8 cellular contexts compared by ENCODE assay signal in the genomic region with DNA sequence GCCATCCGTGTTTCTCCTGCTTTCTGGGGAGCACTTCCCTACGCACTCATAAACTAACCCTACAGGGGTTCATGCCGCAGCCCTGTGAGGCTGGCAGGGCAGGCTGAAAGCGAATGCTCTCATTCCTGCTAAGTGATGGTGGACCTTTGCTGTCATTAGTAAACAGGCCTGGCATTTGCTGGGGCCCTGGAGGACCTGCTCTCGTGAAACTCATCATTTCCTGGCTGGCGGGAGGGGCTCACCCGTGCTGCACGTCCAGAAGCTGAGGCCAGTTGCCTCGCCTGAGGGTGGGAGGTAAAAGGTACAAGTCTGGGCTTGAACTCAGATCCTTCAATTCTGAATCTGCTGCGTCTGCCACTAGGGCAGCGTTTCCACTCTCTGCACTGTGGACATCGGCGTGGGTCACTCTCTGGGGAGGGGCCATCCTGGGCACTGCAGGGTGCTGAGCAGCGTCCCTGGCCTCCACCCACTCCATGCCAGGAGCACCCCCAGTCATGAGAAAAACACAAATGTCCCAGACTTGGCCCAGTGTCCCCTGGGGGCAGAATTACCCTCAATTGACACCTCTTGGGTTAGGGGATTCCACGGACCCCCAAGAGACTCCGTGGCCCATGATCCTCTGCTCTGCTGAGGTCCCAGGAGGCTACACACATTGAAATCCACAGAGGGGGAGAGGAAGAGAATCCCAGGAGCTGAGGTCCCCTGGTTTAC. TPM values are rescaled to one million over a fixed set of nuclear protein-coding genes. Genes with fewer than 3 reads are reported as not detected.
DNase-seq lines count a peak whose midpoint lies in the region; ATAC-seq, FAIRE-seq and TF ChIP-seq lines count a peak whose summit lies in the region.

No MANE protein-coding gene starts in this region.

- no peaks in the 10 kb centered on the region for H3K27me3 Mint-ChIP-seq in neural crest cell (ENCODE audit: low read depth)

- H4K5ac ChIP-seq in IMR-90 (ENCODE audit: low read depth, low read length), result no peak overlapping the region

- no peak for TF ChIP-seq RAD21 in IMR-90 (IDR thresholded peaks at IDR 0.05; ENCODE audit: low read length)
- TF ChIP-seq RAD21 in K562 (CRISPR knock-in tag; conservative IDR thresholded peaks at IDR 0.05 in 1 of 2, IDR thresholded peaks at IDR 0.05 in 1 of 2), result no peak

- BruUV-seq in IMR-90 (replicated peaks; lab: Mats Ljungman, UMichigan), result no TSS peak
- BruUV-seq in K562 (replicated peaks; lab: Mats Ljungman, UMichigan), result no TSS peak

- 0 out of 2 replicates have a peak overlapping the region, but pooled peaks have one; percentile 8 for H2AK5ac ChIP-seq in IMR-90 (ENCODE audit: low read depth, low read length)

- H3K27ac Mint-ChIP-seq in neural crest cell (ENCODE audit: unreplicated experiment), result peak overlapping the region; percentile 50

- no peaks in the 10 kb centered on the region for H3K36me3 Mint-ChIP-seq in neural crest cell (ENCODE audit: low read depth)

- H3K36me3 ChIP-seq in DND-41 (ENCODE audit: insufficient read depth, low read length) (peaks cover 40% of the 10 kb centered on the region), IMR-90 (ENCODE audit: control insufficient read depth, insufficient read depth, low read length) (peaks cover 8% of the 10 kb centered on the region; the same call in 1 of the 2 replicates), K562 (ENCODE audit: control insufficient read depth, insufficient read depth, low read length) (peaks cover 8% of the 10 kb centered on the region; the same call in 2 of the 3 replicates)

- peaks cover 21% of the 10 kb centered on the region for H3K4me1 Mint-ChIP-seq in neural crest cell

- DNase-seq in DND-41 (no peak), IMR-90 (peak; percentile 36), K562 (ENCODE audit: extremely low read depth in 1 of 4, low spot score in 3 of 4) (no peak), neural crest cell (ENCODE audit: low read depth, low spot score) (no peak), NCI-H2029 (lab: John Stamatoyannopoulos, UW) (no peak)
- DNase-seq in stimulated activated CD4-positive, alpha-beta T cell treated with anti-CD3 and anti-CD28 coated beads, Interleukin-4, amount 100 ng/mL, for 1 hour, result no peak

- no peak overlapping the region for H3K23ac ChIP-seq in IMR-90 (ENCODE audit: low read depth, low read length)

- ATAC-seq in DND-41 (ENCODE audit: insufficient read depth, low read depth) (no peak), IMR-90 (ENCODE audit: low read depth) (no peak; the same call in 1 of the 2 replicates), K562 (no peak), GM18511 (IDR thresholded peaks at IDR 0.05; ENCODE audit: unreplicated experiment) (no peak), GM18909 (IDR thresholded peaks at IDR 0.05; ENCODE audit: poor library complexity, unreplicated experiment) (no peak)

- no peak overlapping the region for H3K18ac ChIP-seq in IMR-90 (ENCODE audit: low read depth, low read length)

- H2AFZ ChIP-seq in DND-41 (ENCODE audit: low read depth, low read length), result no peak overlapping the region
- H2AFZ ChIP-seq in IMR-90 (replicated peaks; ENCODE audit: low read length, poor library complexity), result no peak overlapping the region
- no peak overlapping the region for H2AFZ ChIP-seq in K562 (ENCODE audit: low read depth, low read length)

- intact Hi-C loops in IMR-90 (cut with micrococcal nuclease), result no loop called here
- intact Hi-C loops in K562 (cut with micrococcal nuclease), result loop anchor here (5.0 kb wide), 1 partner anchor 72 kb away; the partner anchor contains the start of gene BTBD2

- POLR2A ChIA-PET in IMR-90 (lab: Charles Lee; ENCODE audit: unreplicated experiment), result no interaction called here
- POLR2A ChIA-PET in K562 (lab: Yijun Ruan, JAX), result no interaction called here

- FAIRE-seq in K562 (lab: Jason Lieb, UNC), result no peak

- 84% methylated on average over 6 of the region's 16 CpGs; no CpG with 5 or more reads in 1 of the 2 experiments for WGBS in IMR-90 (ENCODE audit: extremely low coverage in 2 of 2, insufficient read length in 1 of 2), 2 experiments
- 69% methylated on average over 16 of the region's 16 CpGs for whole genome bisulfite sequencing in K562 (ENCODE audit: insufficient coverage, low coverage, missing lambda C conversion rate)

- dilution Hi-C loops in IMR-90 (cut with HindIII; ENCODE audit: low sequenced_read_pairs, unreplicated experiment), result no loop called here

- H4K20me1 ChIP-seq in DND-41 (ENCODE audit: insufficient read depth, low read length), result 0 out of 2 replicates have a peak, but pooled peaks cover 3% of the 10 kb centered on the region
- H4K20me1 ChIP-seq in IMR-90 (ENCODE audit: insufficient read depth, low read length), result peaks cover 22% of the 10 kb centered on the region
- no peaks in the 10 kb centered on the region for H4K20me1 ChIP-seq in K562 (replicated peaks; ENCODE audit: control insufficient read depth, insufficient read depth, low read length)

- no peak overlapping the region for H4K91ac ChIP-seq in IMR-90 (ENCODE audit: insufficient read depth, low read depth, low read length)

- H3K4me3 Mint-ChIP-seq in neural crest cell, result no peak overlapping the region

- peaks cover 19% of the 10 kb centered on the region for H3K9me1 ChIP-seq in IMR-90 (ENCODE audit: insufficient read depth, low read length)
- H3K9me1 ChIP-seq in K562 (ENCODE audit: control insufficient read depth, insufficient read depth, low read length), result no peaks in the 10 kb centered on the region

- H2BK5ac ChIP-seq in IMR-90 (ENCODE audit: low read depth, low read length, poor library complexity, severe bottlenecking), result no peak overlapping the region

- H3K4ac ChIP-seq in IMR-90 (ENCODE audit: low read depth, low read length), result no peak overlapping the region

- no peaks in the 10 kb centered on the region for H3K9me3 ChIP-seq in DND-41 (ENCODE audit: insufficient read depth, low read length, severe bottlenecking)
- H3K9me3 ChIP-seq in IMR-90 (ENCODE audit: control insufficient read depth, insufficient read depth, low read length), result no peaks in the 10 kb centered on the region
- no peaks in the 10 kb centered on the region for H3K9me3 ChIP-seq in K562 (replicated peaks; ENCODE audit: control insufficient read depth, insufficient read depth, low read depth, low read length)

- CTCF ChIA-PET in IMR-90 (lab: Yijun Ruan, JAX) (no interaction called here), K562 (lab: Yijun Ruan, JAX; ENCODE audit: low intra/inter-chr PET ratio) (no interaction called here)

- H2AK9ac ChIP-seq in IMR-90 (replicated peaks; ENCODE audit: low read depth, low read length, poor library complexity), result peak overlapping the region; percentile 11

- H3K79me1 ChIP-seq in IMR-90 (ENCODE audit: low read depth in 1 of 2, low read length in 2 of 2), result peaks cover 20 to 77% of the 10 kb centered on the region in 2 experiments

- H3K27me3 ChIP-seq in DND-41 (ENCODE audit: insufficient read depth, low read length, poor library complexity), result no peaks in the 10 kb centered on the region
- no peaks in the 10 kb centered on the region for H3K27me3 ChIP-seq in IMR-90 (ENCODE audit: control insufficient read depth, insufficient read depth, low read length)
- no peaks in the 10 kb centered on the region for H3K27me3 ChIP-seq in K562 (ENCODE audit: control insufficient read depth in 2 of 2, insufficient read depth in 2 of 2, low read length in 2 of 2)

- TF ChIP-seq CTCF in DND-41 (IDR thresholded peaks at IDR 0.05; ENCODE audit: borderline replicate concordance, extremely low read depth, low read length, poor library complexity, severe bottlenecking), result no peak
- TF ChIP-seq CTCF in IMR-90 (conservative IDR thresholded peaks at IDR 0.05; ENCODE audit: low read depth, low read length), result no peak
- no peak for TF ChIP-seq CTCF in K562 (IDR thresholded peaks at IDR 0.05 in 2 of 3, conservative IDR thresholded peaks at IDR 0.05 in 1 of 3; ENCODE audit: insufficient read depth in 2 of 3, low read depth in 1 of 3, low read length in 3 of 3)
- no peak for TF ChIP-seq CTCF in neural crest cell (conservative IDR thresholded peaks at IDR 0.05)

- H3K9ac ChIP-seq in DND-41 (ENCODE audit: low read depth, low read length) (peak overlapping the region; percentile 83), IMR-90 (ENCODE audit: low read depth, low read length) (no peak overlapping the region), K562 (ENCODE audit: insufficient read depth in 1 of 2, low read depth in 2 of 2, low read length in 2 of 2) (no peak overlapping the region)

- no peak overlapping the region for H2BK120ac ChIP-seq in IMR-90 (ENCODE audit: low read depth, low read length)

- peaks cover 99% of the 10 kb centered on the region for H3K4me1 ChIP-seq in DND-41 (ENCODE audit: insufficient read depth, low read length)
- peaks cover 5% of the 10 kb centered on the region for H3K4me1 ChIP-seq in IMR-90 (ENCODE audit: control insufficient read depth, insufficient read depth, low read length)
- H3K4me1 ChIP-seq in K562 (replicated peaks in 1 of 2; ENCODE audit: control insufficient read depth in 2 of 2, insufficient read depth in 2 of 2, low read length in 2 of 2), result peaks cover 37 to 46% of the 10 kb centered on the region in 2 experiments; a peak in 4 of 5 replicates

- H2BK20ac ChIP-seq in IMR-90 (ENCODE audit: low read depth, low read length), result peak overlapping the region; percentile 5; the same call in 1 of the 2 replicates

- no peak for TF ChIP-seq EP300 in K562 (IDR thresholded peaks at IDR 0.05; ENCODE audit: low read length)

- H3K14ac ChIP-seq in IMR-90 (replicated peaks; ENCODE audit: low read depth, low read length), result no peak overlapping the region

- H3K79me2 ChIP-seq in DND-41 (ENCODE audit: insufficient read depth, low read length) (peaks cover 85% of the 10 kb centered on the region), K562 (ENCODE audit: control insufficient read depth, insufficient read depth, low read length) (peaks cover 28% of the 10 kb centered on the region)

- H3K56ac ChIP-seq in IMR-90 (ENCODE audit: extremely low read depth, insufficient read depth, low read length), result no peak overlapping the region

- H4K8ac ChIP-seq in IMR-90 (ENCODE audit: low read depth in 2 of 2, low read length in 2 of 2), result peak overlapping the region in 1 of 2 experiments; percentile 78; a peak in 2 of 4 replicates

- TF ChIP-seq POLR2A in IMR-90 (IDR thresholded peaks at IDR 0.05; ENCODE audit: low read depth, low read length) (no peak), K562 (conservative IDR thresholded peaks at IDR 0.05) (no peak)

- H3K4me2 ChIP-seq in DND-41 (ENCODE audit: insufficient read depth, low read length), result peak overlapping the region; percentile 71
- no peak overlapping the region for H3K4me2 ChIP-seq in IMR-90 (ENCODE audit: low read depth, low read length)
- H3K4me2 ChIP-seq in K562 (ENCODE audit: insufficient read depth, low read length), result no peak overlapping the region

- H3K4me3 ChIP-seq in DND-41 (ENCODE audit: low read depth in 1 of 2, low read length in 2 of 2) (peak overlapping the region in 1 of 2 experiments; percentile 54; a peak in 1 of 4 replicates), IMR-90 (ENCODE audit: insufficient read depth, low read depth, low read length) (no peak overlapping the region), K562 (no peak overlapping the region)

- in situ Hi-C loops in IMR-90 (cut with MboI; ENCODE audit: low sequenced_read_pairs), result no loop called here
- in situ Hi-C loops in K562 (cut with MboI), result no loop called here

- H3K27ac ChIP-seq in DND-41 (ENCODE audit: low read length) (peak overlapping the region; percentile 98), IMR-90 (ENCODE audit: insufficient read depth, low read length) (no peak overlapping the region), K562 (ENCODE audit: extremely low read depth, low read depth, low read length) (peak overlapping the region; percentile 34; the same call in 1 of the 3 replicates)

- H3K9me3 Mint-ChIP-seq in neural crest cell, result no peaks in the 10 kb centered on the region

- H2BK15ac ChIP-seq in IMR-90 (ENCODE audit: low read depth, low read length), result no peak overlapping the region

RNA-seq across cellular contexts. Expression of gene MOB3A, which starts 7.0 kb away (rescaled TPM):
- total RNA-seq in IMR-90 (2012; rRNA removed) (8.9 and 9.3 TPM in 2 replicates), K562 (2014; rRNA removed) (6.0 TPM in 2 replicates), K562 (2014; rRNA removed; fragmentation: Illumina TruSeq; extraction: Trizol) (2.6 and 2.7 TPM in 2 replicates), K562 (2015; rRNA removed; fragmentation: Illumina TruSeq; extraction: Trizol) (5.4 and 5.8 TPM in 2 replicates), K562 (2021) (20.5 and 24.1 TPM in 2 replicates), neural crest cell (40.0 and 42.1 TPM in 2 replicates)
- polyA plus RNA-seq in IMR-90 (2012; rRNA removed) (26.5 and 28.8 TPM in 2 replicates), K562 (2011; rRNA removed) (10.9 and 24.8 TPM in 2 replicates), K562 (2014; fragmentation: Illumina TruSeq; extraction: Trizol) (11.9 and 12.0 TPM in 2 replicates), K562 (2014; fragmentation: Nextera tagmentation; extraction: Ambion mirVana) (1 to 10 TPM; 1.1 to 2.2 TPM), K562 (2014; rRNA removed) (8.2 and 10.3 TPM in 2 replicates)
- polyA plus RNA-seq in IMR-90 (2012; cell fraction: cytosol; rRNA removed), result 20.4 and 29.9 TPM in 2 replicates
- polyA plus RNA-seq in IMR-90 (2012; cell fraction: nucleus; rRNA removed; ENCODE audit: low replicate concordance), result 15.3 and 28.7 TPM in 2 replicates
- total RNA-seq in K562 (2011; cell fraction: chromatin; rRNA removed; ENCODE audit: low replicate concordance), result 14.5 and 31.8 TPM in 2 replicates
- 13.9 and 14.7 TPM in 2 replicates for total RNA-seq in K562 (2011; cell fraction: nucleolus; rRNA removed)
- 13.0 and 13.8 TPM in 2 replicates for total RNA-seq in K562 (2011; cell fraction: nucleoplasm; rRNA removed)
- 30.7 and 31.8 TPM in 2 replicates for polyA plus RNA-seq in K562 (2011; cell fraction: cytosol; rRNA removed)
- 10.5 and 12.5 TPM in 2 replicates for polyA plus RNA-seq in K562 (2011; cell fraction: nucleus; rRNA removed)
- 10.9 and 12.9 TPM in 2 replicates for polyA plus RNA-seq in K562 (2012)
- polyA minus RNA-seq in K562 (2011; rRNA and poly(A)+ RNA removed), result 10.3 and 10.6 TPM in 2 replicates
- polyA minus RNA-seq in K562 (2011; cell fraction: cytosol; rRNA and poly(A)+ RNA removed), result 26.8 and 37.9 TPM in 2 replicates
- polyA minus RNA-seq in K562 (2011; cell fraction: nucleus; rRNA and poly(A)+ RNA removed), result 3.9 and 8.2 TPM in 2 replicates

RNA-seq across cellular contexts. Expression of gene IZUMO4, which starts 7.6 kb away (rescaled TPM):
- total RNA-seq in IMR-90 (2012; rRNA removed), result 0.56 and 0.72 TPM in 2 replicates
- polyA plus RNA-seq in IMR-90 (2012; rRNA removed), result 2.8 and 3.4 TPM in 2 replicates
- 0.37 and 1.5 TPM in 2 replicates for polyA plus RNA-seq in IMR-90 (2012; cell fraction: cytosol; rRNA removed)
- polyA plus RNA-seq in IMR-90 (2012; cell fraction: nucleus; rRNA removed; ENCODE audit: low replicate concordance), result 19.5 and 47.8 TPM in 2 replicates
- total RNA-seq in K562 (2011; cell fraction: chromatin; rRNA removed; ENCODE audit: low replicate concordance), result 6.2 and 19.6 TPM in 2 replicates
- total RNA-seq in K562 (2011; cell fraction: nucleolus; rRNA removed), result 14.0 and 17.2 TPM in 2 replicates
- 8.0 and 12.0 TPM in 2 replicates for total RNA-seq in K562 (2011; cell fraction: nucleoplasm; rRNA removed)
- total RNA-seq in K562 (2014; rRNA removed), result 0.94 and 1.2 TPM in 2 replicates
- total RNA-seq in K562 (2014; rRNA removed; fragmentation: Illumina TruSeq; extraction: Trizol), result 0.25 and 0.48 TPM in 2 replicates
- total RNA-seq in K562 (2015; rRNA removed; fragmentation: Illumina TruSeq; extraction: Trizol), result 0.53 and 0.72 TPM in 2 replicates
- total RNA-seq in K562 (2021), result 1.6 TPM in 2 replicates
- polyA plus RNA-seq in K562 (2011; rRNA removed), result 2.6 and 9.3 TPM in 2 replicates
- polyA plus RNA-seq in K562 (2011; cell fraction: cytosol; rRNA removed), result 3.7 and 5.5 TPM in 2 replicates
- polyA plus RNA-seq in K562 (2011; cell fraction: nucleus; rRNA removed), result 59.2 and 77.4 TPM in 2 replicates
- polyA plus RNA-seq in K562 (2012), result 2.1 and 5.9 TPM in 2 replicates
- polyA plus RNA-seq in K562 (2014; fragmentation: Illumina TruSeq; extraction: Trizol), result 0.78 and 1.4 TPM in 2 replicates
- polyA plus RNA-seq in K562 (2014; fragmentation: Nextera tagmentation; extraction: Ambion mirVana), result under 1 TPM; 0.07 to 0.13 TPM
- 1.6 and 3.9 TPM in 2 replicates for polyA plus RNA-seq in K562 (2014; rRNA removed)
- polyA minus RNA-seq in K562 (2011; rRNA and poly(A)+ RNA removed), result 0.60 and 0.74 TPM in 2 replicates
- polyA minus RNA-seq in K562 (2011; cell fraction: cytosol; rRNA and poly(A)+ RNA removed), result not detected in 2 replicates
- 5.4 and 8.3 TPM in 2 replicates for polyA minus RNA-seq in K562 (2011; cell fraction: nucleus; rRNA and poly(A)+ RNA removed)
- 5.5 and 5.6 TPM in 2 replicates for total RNA-seq in neural crest cell

RNA-seq across cellular contexts. Expression of gene MKNK2, which starts 38.1 kb away (rescaled TPM):
- 20.8 and 21.9 TPM in 2 replicates for total RNA-seq in IMR-90 (2012; rRNA removed)
- polyA plus RNA-seq in IMR-90 (2012; rRNA removed), result 31.8 and 37.5 TPM in 2 replicates
- polyA plus RNA-seq in IMR-90 (2012; cell fraction: cytosol; rRNA removed), result 25.9 and 51.6 TPM in 2 replicates
- polyA plus RNA-seq in IMR-90 (2012; cell fraction: nucleus; rRNA removed; ENCODE audit: low replicate concordance), result 57.0 and 142 TPM in 2 replicates
- 62.3 and 206 TPM in 2 replicates for total RNA-seq in K562 (2011; cell fraction: chromatin; rRNA removed; ENCODE audit: low replicate concordance)
- total RNA-seq in K562 (2011; cell fraction: nucleolus; rRNA removed), result 137 and 161 TPM in 2 replicates
- 83.2 and 85.9 TPM in 2 replicates for total RNA-seq in K562 (2011; cell fraction: nucleoplasm; rRNA removed)
- total RNA-seq in K562 (2014; rRNA removed), result 83.9 and 114 TPM in 2 replicates
- total RNA-seq in K562 (2014; rRNA removed; fragmentation: Illumina TruSeq; extraction: Trizol), result 19.3 and 22.0 TPM in 2 replicates
- 48.6 and 51.9 TPM in 2 replicates for total RNA-seq in K562 (2015; rRNA removed; fragmentation: Illumina TruSeq; extraction: Trizol)
- total RNA-seq in K562 (2021), result 179 and 191 TPM in 2 replicates
- polyA plus RNA-seq in K562 (2011; rRNA removed), result 59.3 and 97.4 TPM in 2 replicates
- polyA plus RNA-seq in K562 (2011; cell fraction: cytosol; rRNA removed), result 77.0 and 149 TPM in 2 replicates
- polyA plus RNA-seq in K562 (2011; cell fraction: nucleus; rRNA removed), result 131 and 186 TPM in 2 replicates
- polyA plus RNA-seq in K562 (2012), result 69.2 and 176 TPM in 2 replicates
- polyA plus RNA-seq in K562 (2014; fragmentation: Illumina TruSeq; extraction: Trizol), result 44.6 and 77.5 TPM in 2 replicates
- 1 to 10 TPM; 5.1 to 5.5 TPM for polyA plus RNA-seq in K562 (2014; fragmentation: Nextera tagmentation; extraction: Ambion mirVana)
- 87.2 and 91.7 TPM in 2 replicates for polyA plus RNA-seq in K562 (2014; rRNA removed)
- 39.4 and 48.9 TPM in 2 replicates for polyA minus RNA-seq in K562 (2011; rRNA and poly(A)+ RNA removed)
- 99.7 and 155 TPM in 2 replicates for polyA minus RNA-seq in K562 (2011; cell fraction: cytosol; rRNA and poly(A)+ RNA removed)
- 43.6 and 57.8 TPM in 2 replicates for polyA minus RNA-seq in K562 (2011; cell fraction: nucleus; rRNA and poly(A)+ RNA removed)
- total RNA-seq in neural crest cell, result 115 and 123 TPM in 2 replicates
